ENCODE assay signal across 1 cellular context in the genomic region with DNA sequence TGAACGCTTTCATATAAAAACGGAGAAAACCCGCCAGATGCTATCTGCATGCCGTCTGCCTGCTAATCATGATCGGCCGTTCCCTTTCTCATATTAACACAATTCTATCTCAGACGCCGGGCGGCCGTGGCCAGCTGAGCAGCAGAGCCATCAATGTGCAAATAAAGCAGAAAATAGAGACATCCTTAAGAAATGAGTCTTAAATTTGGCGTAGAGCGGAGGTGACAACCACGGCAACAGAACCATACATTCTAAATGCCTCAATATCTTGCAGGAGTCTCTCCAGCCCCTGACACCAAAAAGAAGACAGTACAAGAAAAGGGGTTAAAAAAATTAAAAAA.
TF ChIP-seq lines count a peak whose summit lies in the region.

No MANE protein-coding gene starts in this region.

TF ChIP-seq in HCT116, 20 proteins besides CTCF, POLR2A, EP300 and RAD21 (continued from another document):
- no peak for TF ChIP-seq ZBTB33 (IDR thresholded peaks at IDR 0.05; ENCODE audit: extremely low read depth, insufficient replicate concordance, low read length)
- no peak for TF ChIP-seq JUND (IDR thresholded peaks at IDR 0.05)
- TF ChIP-seq ATF3 (IDR thresholded peaks at IDR 0.05): no peak
- TF ChIP-seq ZFX (IDR thresholded peaks at IDR 0.05): no peak
- no peak for TF ChIP-seq CBX3 (IDR thresholded peaks at IDR 0.05; ENCODE audit: low read depth)
- TF ChIP-seq, protein P1, sequence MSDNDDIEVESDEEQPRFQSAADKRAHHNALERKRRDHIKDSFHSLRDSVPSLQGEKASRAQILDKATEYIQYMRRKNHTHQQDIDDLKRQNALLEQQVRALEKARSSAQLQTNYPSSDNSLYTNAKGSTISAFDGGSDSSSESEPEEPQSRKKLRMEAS (IDR thresholded peaks at IDR 0.05): no peak
TF ChIP-seq in HCT116: peak in this region for 0.
